In genomic region chr9:36248061-36248460, GRCh38 we compare ENCODE assay signal across 8 cellular contexts. TPM values are rescaled to one million over a fixed set of nuclear protein-coding genes. Genes with fewer than 3 reads are reported as not detected.
A peak's percentile ranks its signal among the peaks of the same experiment; 100 is the strongest.
DNase-seq lines count a peak whose midpoint lies in the region; ATAC-seq, FAIRE-seq and TF ChIP-seq lines count a peak whose summit lies in the region.
"Not testable (repeated sequence)": the region's sequence is repeated elsewhere in the genome, so short reads cannot be mapped to it uniquely, and the experiment has no call there.

No MANE protein-coding gene starts in this region.

- not testable (repeated sequence) for FAIRE-seq in RCC 7860 (lab: Jason Lieb, UNC)

- H3K9me3 Mint-ChIP-seq in CD8-positive, alpha-beta T cell; stimulated activated naive B cell treated with anti-CD40 and anti-IgM and Interleukin-4, amounts not matched to agents 10 μg/mL and 1 μg/mL and 100 μg/mL, for 72 hours: not testable (repeated sequence)

- DNase-seq in CD8-positive, alpha-beta T cell; adrenal gland; right lobe of liver; stimulated activated naive B cell treated with anti-CD40 and anti-IgM and Interleukin-4, amounts not matched to agents 10 μg/mL and 1 μg/mL and 100 μg/mL, for 72 hours: not testable (repeated sequence)
- DNase-seq in HCT116 (ENCODE audit: low read depth, low spot score): peak; percentile 3
- peak; percentile 21 for DNase-seq in NCI-H146 treated with DMSO at 0.1 percent for 48 hours (lab: John Stamatoyannopoulos, UW; ENCODE audit: unreplicated experiment)
- peak; percentile 36 for DNase-seq in RCC 7860 (ENCODE audit: low spot score)
- DNase-seq in fibroblast of gingiva (ENCODE audit: low read depth): peak; percentile 31

- not testable (repeated sequence) for H3K27ac Mint-ChIP-seq in CD8-positive, alpha-beta T cell; stimulated activated naive B cell treated with anti-CD40 and anti-IgM and Interleukin-4, amounts not matched to agents 10 μg/mL and 1 μg/mL and 100 μg/mL, for 72 hours

- POLR2A ChIA-PET in CD8-positive, alpha-beta T cell (lab: Charles Lee); HCT116 (lab: Charles Lee): not testable (repeated sequence)

- not testable (repeated sequence) for H3K27me3 Mint-ChIP-seq in CD8-positive, alpha-beta T cell (ENCODE audit: low read depth); stimulated activated naive B cell treated with anti-CD40 and anti-IgM and Interleukin-4, amounts not matched to agents 10 μg/mL and 1 μg/mL and 100 μg/mL, for 72 hours

- CTCF ChIA-PET in CD8-positive, alpha-beta T cell (lab: Charles Lee): interaction anchor here (0.6 to 6.2 kb wide), 5 partner anchors 17 to 475 kb away, joined by 3 to 68 read pairs (median 4); no protein-coding TSS in a partner anchor
- CTCF ChIA-PET in HCT116 (lab: Charles Lee): interaction anchor here (1.4 to 2.0 kb wide), 2 partner anchors 81 kb away, joined by 3 to 11 read pairs; no protein-coding TSS in a partner anchor

- peaks cover 41% of the 10 kb centered on the region for H3K36me3 Mint-ChIP-seq in CD8-positive, alpha-beta T cell
- peaks cover 12 to 26% of the 10 kb centered on the region in 2 donors for H3K36me3 Mint-ChIP-seq in stimulated activated naive B cell treated with anti-CD40 and anti-IgM and Interleukin-4, amounts not matched to agents 10 μg/mL and 1 μg/mL and 100 μg/mL, for 72 hours

- TF ChIP-seq POLR2A in HCT116 (IDR thresholded peaks at IDR 0.05; ENCODE audit: borderline replicate concordance, extremely low read depth, insufficient read depth, insufficient read length); adrenal gland (IDR thresholded peaks at IDR 0.05); right lobe of liver (IDR thresholded peaks at IDR 0.05): not testable (repeated sequence)

- RAD21 ChIA-PET in HCT116 (lab: Charles Lee; ENCODE audit: low non-redundant PET in 1 of 2, low total read pairs in 2 of 2, uncharacterized antibody in 2 of 2, unreplicated experiment in 2 of 2): interaction anchor here in 1 of 2 experiments (1.0 kb wide), 1 partner anchor 81 kb away, joined by 3 read pairs; no protein-coding TSS in a partner anchor

- not testable (repeated sequence) for H3K27ac ChIP-seq in CD8-positive, alpha-beta T cell (ENCODE audit: low read depth, low read length); HCT116 (ENCODE audit: low read depth, low read length); adrenal gland
- peak overlapping the region in 2 of 3 donors; percentile 1 to 95 for H3K27ac ChIP-seq in right lobe of liver

- H3K9me2 ChIP-seq in HCT116 (ENCODE audit: insufficient read depth): not testable (repeated sequence)

- H3K9ac ChIP-seq in HCT116 (ENCODE audit: low read length): not testable (repeated sequence)

- not testable (repeated sequence) for H3K27me3 ChIP-seq in CD8-positive, alpha-beta T cell (ENCODE audit: insufficient read depth, low read length); HCT116 (ENCODE audit: insufficient read depth, low read length); adrenal gland; right lobe of liver

- H3K4me1 Mint-ChIP-seq in CD8-positive, alpha-beta T cell (ENCODE audit: low read depth): peaks cover 18% of the 10 kb centered on the region
- peaks cover 14 to 32% of the 10 kb centered on the region in 2 donors for H3K4me1 Mint-ChIP-seq in stimulated activated naive B cell treated with anti-CD40 and anti-IgM and Interleukin-4, amounts not matched to agents 10 μg/mL and 1 μg/mL and 100 μg/mL, for 72 hours

- ATAC-seq in CD8-positive, alpha-beta T cell: peak; percentile 87
- ATAC-seq in HCT116: peak; percentile 69
- ATAC-seq in right lobe of liver: peak in 1 of 4 donors; percentile 32
- peak; percentile 64 to 75 for ATAC-seq in stimulated activated naive B cell treated with anti-CD40 and anti-IgM and Interleukin-4, amounts not matched to agents 10 μg/mL and 1 μg/mL and 100 μg/mL, for 72 hours (replicated peaks)

- peak; percentile 53 for TF ChIP-seq RAD21 in HCT116 (IDR thresholded peaks at IDR 0.05; ENCODE audit: low read depth)

- not testable (repeated sequence) for H4K20me1 ChIP-seq in HCT116 (ENCODE audit: insufficient read depth)

- H3K4me3 ChIP-seq in CD8-positive, alpha-beta T cell (ENCODE audit: low read depth, low read length); HCT116 (replicated peaks in 1 of 2; ENCODE audit: low read depth in 1 of 2, low read length in 2 of 2); adrenal gland; right lobe of liver: not testable (repeated sequence)

- not testable (repeated sequence) for H3K9me3 ChIP-seq in CD8-positive, alpha-beta T cell (ENCODE audit: low read length); HCT116 (ENCODE audit: control insufficient read depth in 1 of 2, insufficient read depth in 1 of 2, low read depth in 1 of 2, low read length in 2 of 2); adrenal gland (replicated peaks in 1 of 3); right lobe of liver

- not testable (repeated sequence) for H3K36me3 ChIP-seq in CD8-positive, alpha-beta T cell (ENCODE audit: insufficient read depth, low read length); HCT116 (ENCODE audit: control insufficient read depth in 1 of 2, insufficient read depth in 2 of 2, low read length in 2 of 2)
- H3K36me3 ChIP-seq in adrenal gland (replicated peaks in 1 of 2) (peaks cover 0 to 34% of the 10 kb centered on the region in 2 donors), right lobe of liver (peaks cover 0 to 43% (median 21%) of the 10 kb centered on the region in 4 donors)

- H3K4me2 ChIP-seq in HCT116 (ENCODE audit: low read length): not testable (repeated sequence)

- intact Hi-C loops in CD8-positive, alpha-beta T cell (cut with DNase I, micrococcal nuclease): loop anchor here (1.0 to 2.0 kb wide), 2 partner anchors 81 to 481 kb away; no protein-coding TSS in a partner anchor
- intact Hi-C loops in HCT116 (cut with micrococcal nuclease): loop anchor here (2.0 kb wide), 1 partner anchor 81 kb away; no protein-coding TSS in a partner anchor
- intact Hi-C loops in adrenal gland (cut with DNase I): loop anchor here in 1 of 2 donors (5.0 kb wide), 1 partner anchor 79 kb away; no protein-coding TSS in a partner anchor
- intact Hi-C loops in right lobe of liver (cut with DNase I): not testable (repeated sequence)

- H3K4me3 Mint-ChIP-seq in CD8-positive, alpha-beta T cell; stimulated activated naive B cell treated with anti-CD40 and anti-IgM and Interleukin-4, amounts not matched to agents 10 μg/mL and 1 μg/mL and 100 μg/mL, for 72 hours: not testable (repeated sequence)

- BruUV-seq in HCT116 (replicated peaks; lab: Mats Ljungman, UMichigan): not testable (repeated sequence)

- peak; percentile 42 for TF ChIP-seq CTCF in CD8-positive, alpha-beta T cell (IDR thresholded peaks at IDR 0.05)
- TF ChIP-seq CTCF in HCT116 (IDR thresholded peaks at IDR 0.05 in 2 of 3, conservative IDR thresholded peaks at IDR 0.05 in 1 of 3; ENCODE audit: borderline replicate concordance in 1 of 3, insufficient read depth in 1 of 3, low read depth in 2 of 3, low read length in 2 of 3) (peak; percentile 20 to 46 (median 31); a peak in 4 of 6 replicates), adrenal gland (IDR thresholded peaks at IDR 0.05) (peak; percentile 9 to 52 (median 28)), right lobe of liver (IDR thresholded peaks at IDR 0.05) (peak; percentile 36 to 41 (median 40))

- H2AFZ ChIP-seq in HCT116 (ENCODE audit: low read depth, low read length, poor library complexity, severe bottlenecking): not testable (repeated sequence)

- not testable (repeated sequence) for H3K79me2 ChIP-seq in HCT116 (ENCODE audit: insufficient read depth, low read length)

- 68 to 76% (median 73%) methylated on average over 8 of the region's 8 CpGs for WGBS in adrenal gland, 4 donors
- WGBS in right lobe of liver (ENCODE audit: insufficient coverage, low coverage, low lambda C conversion rate, missing lambda C conversion rate): 58% methylated on average over 8 of the region's 8 CpGs

- not testable (repeated sequence) for H3K4me1 ChIP-seq in CD8-positive, alpha-beta T cell (ENCODE audit: insufficient read depth, low read length); HCT116 (ENCODE audit: control insufficient read depth in 1 of 2, insufficient read depth in 2 of 2, low read length in 2 of 2); adrenal gland (replicated peaks in 1 of 2)
- H3K4me1 ChIP-seq in right lobe of liver: peaks cover 0 to 40% (median 9%) of the 10 kb centered on the region in 4 donors

RNA-seq across cellular contexts. Expression of gene GNE, which starts 10.2 kb away (rescaled TPM):
- 10 to 100 TPM; 17.3 to 17.4 TPM for total RNA-seq in CD8-positive, alpha-beta T cell
- 8.4 TPM for total RNA-seq in HCT116 (2021; ENCODE audit: unreplicated experiment)
- 6.4 and 6.9 TPM in 2 replicates for polyA plus RNA-seq in HCT116 (2012)
- total RNA-seq in adrenal gland: 10 to 100 TPM; 16.3 to 34.3 (median 21.1) TPM
- polyA plus RNA-seq in adrenal gland: 10 to 100 TPM in 1 of 3 donors, 1 to 10 TPM in 2; 4.8 to 28.3 (median 5.1) TPM
- 100 to 1,000 TPM in 2 of 6 experiments, 10 to 100 TPM in 4; 45.4 to 133 (median 76.5) TPM for total RNA-seq in right lobe of liver

RNA-seq across cellular contexts. Expression of gene CLTA, which starts 57.3 kb away (rescaled TPM):
- 10 to 100 TPM; 39.1 to 39.6 TPM for total RNA-seq in CD8-positive, alpha-beta T cell
- 152 TPM for total RNA-seq in HCT116 (2021; ENCODE audit: unreplicated experiment)
- 139 and 184 TPM in 2 replicates for polyA plus RNA-seq in HCT116 (2012)
- total RNA-seq in adrenal gland: 100 to 1,000 TPM; 167 to 301 (median 230) TPM
- polyA plus RNA-seq in adrenal gland: 100 to 1,000 TPM in 2 of 3 donors, 10 to 100 TPM in 1; 95.6 to 199 (median 126) TPM
- total RNA-seq in right lobe of liver: 100 to 1,000 TPM in 2 of 6 experiments, 10 to 100 TPM in 4; 52.3 to 154 (median 72.7) TPM
